In the genomic region with DNA sequence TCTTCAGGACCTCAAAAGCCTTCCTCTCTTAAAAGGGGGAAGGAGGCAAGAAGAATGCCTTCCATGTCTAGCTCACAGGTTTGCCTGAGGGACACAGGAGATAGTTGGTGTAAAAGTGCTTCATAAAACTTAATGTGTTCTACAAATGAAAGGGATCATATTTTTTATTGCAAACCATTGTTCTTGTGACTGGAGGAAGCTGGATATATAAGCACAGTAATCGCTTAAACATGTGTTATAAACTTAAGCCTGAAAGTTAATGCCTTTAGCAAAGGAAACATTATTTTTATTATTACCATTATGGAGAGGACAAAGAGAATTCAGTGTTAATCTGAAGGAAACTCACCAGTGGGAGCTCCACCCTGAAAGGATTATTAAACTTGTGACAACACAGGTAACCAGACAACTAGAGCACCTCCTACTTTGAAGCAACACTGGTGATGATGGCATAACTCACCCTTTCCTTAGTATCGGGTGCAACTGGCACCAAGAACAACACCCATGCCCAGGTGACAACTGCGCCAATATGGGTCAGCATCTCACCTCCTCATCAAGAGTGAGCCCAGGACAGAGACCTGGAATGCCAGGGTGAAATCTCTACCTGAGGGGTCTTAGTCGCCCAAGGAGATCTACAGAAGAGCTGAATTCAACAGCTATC, we compare ENCODE assay signal across 20 cellular contexts.
DNase-seq lines count a peak whose midpoint lies in the region; ATAC-seq and TF ChIP-seq lines count a peak whose summit lies in the region.
"Had no signal": no experiment of that assay in that cellular context is flagged by ENCODE, and none has a peak within 500 bp of the region (broad histone marks: within the 10 kb centered on the region; RNA-seq: fewer than 3 reads in every experiment).

No MANE protein-coding gene starts in this region.

- DNase-seq in right cardiac atrium (no peak), cardiac septum (ENCODE audit: low spot score) (no peak), colonic mucosa (no peak), mucosa of descending colon (no peak), uterus (no peak), sciatic nerve (ENCODE audit: low spot score) (no peak), NCI-H345 treated with DMSO at 0.1 percent for 48 hours (lab: John Stamatoyannopoulos, UW; ENCODE audit: unreplicated experiment) (no peak), HuH-7 (ENCODE audit: low spot score) (no peak)
- DNase-seq: activated CD8-positive, alpha-beta T cell treated with anti-CD3 and anti-CD28 coated beads for 36 hours; activated T-cell treated with anti-CD3 and anti-CD28 coated beads, Interleukin-2, amount 50 U/mL, for 4 hours; CD8-positive, alpha-beta memory T cell; DND-41; naive thymus-derived CD4-positive, alpha-beta T cell; NCI-H2029; T-helper 17 cell; upper lobe of left lung had no signal

- intact Hi-C loops in right cardiac atrium (cut with DNase I): no loop called here
- intact Hi-C loops in cardiac septum (cut with DNase I): loop anchor here (10.0 kb wide), 1 partner anchor 313 kb away; no protein-coding TSS in a partner anchor
- intact Hi-C loops in colonic mucosa (cut with DNase I): no loop called here
- intact Hi-C loops in mucosa of descending colon (cut with DNase I, micrococcal nuclease): no loop called here
- intact Hi-C loops in uterus (cut with DNase I; ENCODE audit: low total_unique reads): no loop called here
- intact Hi-C loops in sciatic nerve (cut with DNase I): no loop called here

- ATAC-seq in right cardiac atrium (no peak), mucosa of descending colon (peak; percentile 69), sciatic nerve (no peak)
- ATAC-seq: activated CD8-positive, alpha-beta T cell treated with anti-CD3 and anti-CD28 coated beads for 36 hours; activated naive CD4-positive, alpha-beta T cell treated with anti-CD3 and anti-CD28 coated beads, Interleukin-2, amount 50 U/mL, for 72 hours; activated T-cell treated with anti-CD3 and anti-CD28 coated beads, Interleukin-2, amount 50 U/mL, for 4 hours; naive thymus-derived CD4-positive, alpha-beta T cell; stimulated activated effector memory CD8-positive, alpha-beta T cell treated with anti-CD3 and anti-CD28 coated beads, Interleukin-12 subunit alpha, Interleukin-12 subunit beta, amount 100 ng/mL, for 72 hours; T-helper 17 cell had no signal

- 83% methylated on average over 4 of the region's 4 CpGs for WGBS in right cardiac atrium

- H3K27me3 ChIP-seq in right cardiac atrium (ENCODE audit: control insufficient read depth, insufficient read depth): no peaks in the 10 kb centered on the region
- no peaks in the 10 kb centered on the region for H3K27me3 ChIP-seq in colonic mucosa
- no peaks in the 10 kb centered on the region for H3K27me3 ChIP-seq in uterus
- H3K27me3 ChIP-seq: upper lobe of left lung had no signal

- peaks cover 6% of the 10 kb centered on the region for H3K4me1 ChIP-seq in right cardiac atrium (ENCODE audit: control insufficient read depth, insufficient read depth, low read length)
- H3K4me1 ChIP-seq in colonic mucosa: no peaks in the 10 kb centered on the region
- H3K4me1 ChIP-seq in mucosa of descending colon (ENCODE audit: low read depth): peaks cover 15% of the 10 kb centered on the region
- no peaks in the 10 kb centered on the region for H3K4me1 ChIP-seq in uterus

- no peak for TF ChIP-seq POLR2A in uterus (IDR thresholded peaks at IDR 0.05)

- H3K27ac ChIP-seq in right cardiac atrium (ENCODE audit: low read length): peak overlapping the region; percentile 37
- H3K27ac ChIP-seq in colonic mucosa: peak overlapping the region; percentile 10
- peak overlapping the region; percentile 19 to 35 for H3K27ac ChIP-seq in uterus
- H3K27ac ChIP-seq: parathyroid adenoma, upper lobe of left lung had no signal

- no peak overlapping the region for H3K4me3 ChIP-seq in right cardiac atrium (ENCODE audit: low read length)
- H3K4me3 ChIP-seq in colonic mucosa: no peak overlapping the region
- no peak overlapping the region for H3K4me3 ChIP-seq in mucosa of descending colon
- no peak overlapping the region for H3K4me3 ChIP-seq in uterus
- H3K4me3 ChIP-seq: lung, upper lobe of left lung had no signal

- H3K9ac ChIP-seq in colonic mucosa (ENCODE audit: low read depth in 2 of 2, low read length in 2 of 2): no peak overlapping the region
- H3K9ac ChIP-seq: parathyroid adenoma had no signal

- no peak for TF ChIP-seq CTCF in colonic mucosa (IDR thresholded peaks at IDR 0.05)
- TF ChIP-seq CTCF in mucosa of descending colon (IDR thresholded peaks at IDR 0.05): no peak
- TF ChIP-seq CTCF in uterus (IDR thresholded peaks at IDR 0.05): no peak

- H3K9me3 ChIP-seq in right cardiac atrium (ENCODE audit: control insufficient read depth, low read length): no peaks in the 10 kb centered on the region
- no peaks in the 10 kb centered on the region for H3K9me3 ChIP-seq in colonic mucosa
- no peaks in the 10 kb centered on the region for H3K9me3 ChIP-seq in mucosa of descending colon
- H3K9me3 ChIP-seq in uterus: no peaks in the 10 kb centered on the region
- H3K9me3 ChIP-seq: upper lobe of left lung had no signal

- no peaks in the 10 kb centered on the region for H3K36me3 ChIP-seq in colonic mucosa
- H3K36me3 ChIP-seq in mucosa of descending colon (ENCODE audit: low read depth): no peaks in the 10 kb centered on the region
- H3K36me3 ChIP-seq in uterus: no peaks in the 10 kb centered on the region
- H3K36me3 ChIP-seq: upper lobe of left lung had no signal
